Comparison of ENCODE assay signal across 36 cellular contexts in the genomic region with DNA sequence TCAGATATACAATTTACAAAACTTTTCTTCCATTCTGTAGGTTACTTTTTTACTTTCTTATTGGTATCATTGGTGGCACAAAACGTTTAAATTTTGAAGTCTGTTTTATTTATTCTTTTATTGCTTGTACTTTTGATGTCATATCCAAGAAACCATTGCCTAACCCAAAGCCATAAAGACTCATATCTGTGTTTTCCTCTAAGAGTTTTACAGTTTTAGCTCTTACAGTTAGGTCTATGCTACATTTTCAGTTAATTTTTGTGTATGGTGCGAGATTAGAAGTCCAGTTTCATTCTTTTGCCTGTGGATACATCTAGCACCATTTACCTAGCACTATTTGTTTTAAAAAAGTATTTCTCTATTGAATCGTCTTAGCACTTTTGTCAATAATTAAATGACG. TPM values are rescaled to one million over a fixed set of nuclear protein-coding genes. Genes with fewer than 3 reads are reported as not detected.
"Had no signal": no experiment of that assay in that cellular context is flagged by ENCODE, and none has a peak within 500 bp of the region (broad histone marks: within the 10 kb centered on the region; RNA-seq: fewer than 3 reads in every experiment).

No MANE protein-coding gene starts in this region.

- H3K9me3 Mint-ChIP-seq: activated B cell treated with CpG ODN at 0.5 μM for 24 hours; activated CD4-positive, alpha-beta memory T cell treated with anti-CD3 and anti-CD28 coated beads for 36 hours; activated CD8-positive, alpha-beta T cell treated with anti-CD3 and anti-CD28 coated beads for 36 hours; activated naive CD4-positive, alpha-beta T cell treated with anti-CD3 and anti-CD28 coated beads for 36 hours; activated naive CD4-positive, alpha-beta T cell treated with anti-CD3 and anti-CD28 coated beads, Interleukin-2, amount 50 U/mL, for 72 hours; activated naive CD8-positive, alpha-beta T cell treated with anti-CD3 and anti-CD28 coated beads for 36 hours; activated T-cell treated with anti-CD3 and anti-CD28 coated beads, Interleukin-2, amount 50 U/mL, for 4 hours; activated T-cell treated with anti-CD3 and anti-CD28 coated beads, Interleukin-2, amount 50 U/mL, for 72 hours; activated T-helper 1 cell treated with anti-CD3 and anti-CD28 coated beads, Interleukin-12 subunit alpha, Interleukin-12 subunit beta, Interleukin-2, Interleukin-4 antibody, amounts not matched to agents 30 ng/mL and 10 ng/mL and 1 ng/mL, durations not matched to agents 14 hours and 24 hours and 36 hours; activated T-helper 17 cell treated with anti-CD3 and anti-CD28 coated beads, Interleukin-2, amount 50 U/mL, for 72 hours; T-helper 1 cell treated with Interleukin-12 subunit alpha and Interleukin-12 subunit beta and Interleukin-4 antibody, amounts not matched to agents 30 μg/mL and 1 μg/mL, for 36 hours; T-helper 2 cell treated with Interferon-gamma antibody and Interleukin-4, amounts not matched to agents 5 μg/mL and 100 μg/mL, for 36 hours had no signal

- H3K36me3 Mint-ChIP-seq: activated CD4-positive, alpha-beta memory T cell treated with anti-CD3 and anti-CD28 coated beads for 36 hours; activated naive CD4-positive, alpha-beta T cell treated with anti-CD3 and anti-CD28 coated beads, Interleukin-2, amount 50 U/mL, for 72 hours; activated naive CD8-positive, alpha-beta T cell treated with anti-CD3 and anti-CD28 coated beads for 36 hours had no signal

- DNase-seq: activated B cell treated with CpG ODN at 0.5 μM for 24 hours; activated CD4-positive, alpha-beta memory T cell treated with anti-CD3 and anti-CD28 coated beads for 36 hours; activated CD4-positive, alpha-beta T cell treated with anti-CD3 and anti-CD28 coated beads for 4 hours; activated CD4-positive, alpha-beta T cell treated with anti-CD3 and anti-CD28 coated beads, Interleukin-2, amount 10 ng/mL, durations not matched to agents 24 days and 14 days; activated CD4-positive, alpha-beta T cell treated with anti-CD3 and anti-CD28 coated beads, Interleukin-2, amount 50 U/mL, for 1 hour; activated CD4-positive, alpha-beta T cell treated with anti-CD3 and anti-CD28 coated beads, Interleukin-2, amount 50 U/mL, for 4 hours; activated CD4-positive, CD25-positive, alpha-beta regulatory T cell treated with anti-CD3 and anti-CD28 coated beads, Interleukin-2, amount 50 U/mL, for 72 hours; activated CD8-positive, alpha-beta memory T cell treated with anti-CD3 and anti-CD28 coated beads, Interleukin-2, amount 50 U/mL, for 4 hours; activated CD8-positive, alpha-beta T cell treated with anti-CD3 and anti-CD28 coated beads for 36 hours; activated effector memory CD4-positive, alpha-beta T cell treated with anti-CD3 and anti-CD28 coated beads, Interleukin-2, amount 50 U/mL, for 16 hours; activated gamma-delta T cell treated with Interleukin-2 at 50 U/mL for 16 hours; activated naive CD4-positive, alpha-beta T cell; activated naive CD4-positive, alpha-beta T cell treated with anti-CD3 and anti-CD28 coated beads for 36 hours; activated naive CD4-positive, alpha-beta T cell treated with anti-CD3 and anti-CD28 coated beads, Interleukin-2, amount 50 U/mL, for 16 hours; activated naive CD8-positive, alpha-beta T cell treated with anti-CD3 and anti-CD28 coated beads for 36 hours; activated T-cell treated with anti-CD3 and anti-CD28 coated beads for 4 hours; activated T-cell treated with anti-CD3 and anti-CD28 coated beads, Interleukin-2, amount 50 U/mL, for 1 hour; activated T-cell treated with anti-CD3 and anti-CD28 coated beads, Interleukin-2, amount 50 U/mL, for 4 hours; activated T-cell treated with anti-CD3 and anti-CD28 coated beads, Interleukin-2, amount 50 U/mL, for 72 hours; adrenal gland; amniotic stem cell; aorta; body of pancreas; brain microvascular endothelial cell; central memory CD4-positive, alpha-beta T cell; T-helper 1 cell; T-helper 2 cell; T-helper 9 cell had no signal

- FAIRE-seq: astrocyte, TTC549 had no signal

- H3K27ac Mint-ChIP-seq: activated B cell treated with CpG ODN at 0.5 μM for 24 hours; activated CD4-positive, alpha-beta memory T cell treated with anti-CD3 and anti-CD28 coated beads for 36 hours; activated CD4-positive, alpha-beta T cell treated with anti-CD3 and anti-CD28 coated beads, Interleukin-2, amount 10 ng/mL, durations not matched to agents 24 days and 14 days; activated CD8-positive, alpha-beta T cell treated with anti-CD3 and anti-CD28 coated beads for 36 hours; activated naive CD4-positive, alpha-beta T cell treated with anti-CD3 and anti-CD28 coated beads for 36 hours; activated naive CD4-positive, alpha-beta T cell treated with anti-CD3 and anti-CD28 coated beads, Interleukin-2, amount 50 U/mL, for 72 hours; activated naive CD8-positive, alpha-beta T cell treated with anti-CD3 and anti-CD28 coated beads for 36 hours; activated T-cell treated with anti-CD3 and anti-CD28 coated beads, Interleukin-2, amount 50 U/mL, for 72 hours; activated T-helper 1 cell treated with anti-CD3 and anti-CD28 coated beads, Interleukin-12 subunit alpha, Interleukin-12 subunit beta, Interleukin-2, Interleukin-4 antibody, amounts not matched to agents 30 ng/mL and 10 ng/mL and 1 ng/mL, durations not matched to agents 14 hours and 24 hours and 36 hours; activated T-helper 17 cell treated with anti-CD3 and anti-CD28 coated beads, Interleukin-2, amount 50 U/mL, for 72 hours; T-helper 1 cell treated with Interleukin-12 subunit alpha and Interleukin-12 subunit beta and Interleukin-4 antibody, amounts not matched to agents 30 μg/mL and 1 μg/mL, for 36 hours; T-helper 2 cell treated with Interferon-gamma antibody and Interleukin-4, amounts not matched to agents 5 μg/mL and 100 μg/mL, for 36 hours had no signal

- H3K27me3 Mint-ChIP-seq: activated B cell treated with CpG ODN at 0.5 μM for 24 hours; activated naive CD8-positive, alpha-beta T cell treated with anti-CD3 and anti-CD28 coated beads for 36 hours had no signal

- H3K4me3 Mint-ChIP-seq: activated B cell treated with CpG ODN at 0.5 μM for 24 hours; activated CD4-positive, alpha-beta memory T cell treated with anti-CD3 and anti-CD28 coated beads for 36 hours; activated CD4-positive, alpha-beta T cell treated with anti-CD3 and anti-CD28 coated beads, Interleukin-2, amount 10 ng/mL, durations not matched to agents 24 days and 14 days; activated CD8-positive, alpha-beta T cell treated with anti-CD3 and anti-CD28 coated beads for 36 hours; activated naive CD4-positive, alpha-beta T cell treated with anti-CD3 and anti-CD28 coated beads for 36 hours; activated naive CD8-positive, alpha-beta T cell treated with anti-CD3 and anti-CD28 coated beads for 36 hours; activated T-cell treated with anti-CD3 and anti-CD28 coated beads, Interleukin-2, amount 50 U/mL, for 4 hours; activated T-cell treated with anti-CD3 and anti-CD28 coated beads, Interleukin-2, amount 50 U/mL, for 72 hours; activated T-helper 1 cell treated with anti-CD3 and anti-CD28 coated beads, Interleukin-12 subunit alpha, Interleukin-12 subunit beta, Interleukin-2, Interleukin-4 antibody, amounts not matched to agents 30 ng/mL and 10 ng/mL and 1 ng/mL, durations not matched to agents 14 hours and 24 hours and 36 hours; activated T-helper 17 cell treated with anti-CD3 and anti-CD28 coated beads, Interleukin-2, amount 50 U/mL, for 72 hours; T-helper 1 cell treated with Interleukin-12 subunit alpha and Interleukin-12 subunit beta and Interleukin-4 antibody, amounts not matched to agents 30 μg/mL and 1 μg/mL, for 36 hours; T-helper 2 cell treated with Interferon-gamma antibody and Interleukin-4, amounts not matched to agents 5 μg/mL and 100 μg/mL, for 36 hours had no signal

- ATAC-seq: activated CD8-positive, alpha-beta T cell treated with anti-CD3 and anti-CD28 coated beads for 36 hours; activated naive CD4-positive, alpha-beta T cell treated with anti-CD3 and anti-CD28 coated beads, Interleukin-2, amount 50 U/mL, for 72 hours; activated T-cell treated with anti-CD3 and anti-CD28 coated beads, Interleukin-2, amount 50 U/mL, for 4 hours; activated T-cell treated with anti-CD3 and anti-CD28 coated beads, Interleukin-2, amount 50 U/mL, for 72 hours; activated T-helper 17 cell treated with anti-CD3 and anti-CD28 coated beads, Interleukin-2, amount 50 U/mL, for 72 hours; body of pancreas had no signal

- H3K4me1 Mint-ChIP-seq: activated CD4-positive, alpha-beta T cell treated with anti-CD3 and anti-CD28 coated beads, Interleukin-2, amount 10 ng/mL, durations not matched to agents 24 days and 14 days; activated naive CD8-positive, alpha-beta T cell treated with anti-CD3 and anti-CD28 coated beads for 36 hours; activated T-helper 17 cell treated with anti-CD3 and anti-CD28 coated beads, Interleukin-2, amount 50 U/mL, for 72 hours had no signal

RNA-seq across cellular contexts. Expression of a gene that starts 53.7 kb away (rescaled TPM):
- total RNA-seq: activated CD4-positive, alpha-beta memory T cell treated with anti-CD3 and anti-CD28 coated beads for 36 hours; activated CD4-positive, alpha-beta T cell treated with anti-CD3 and anti-CD28 coated beads, Interleukin-2, amount 10 ng/mL, durations not matched to agents 24 days and 14 days; activated CD8-positive, alpha-beta memory T cell treated with anti-CD3 and anti-CD28 coated beads for 36 hours; activated naive CD4-positive, alpha-beta T cell treated with anti-CD3 and anti-CD28 coated beads for 36 hours; activated naive CD4-positive, alpha-beta T cell treated with anti-CD3 and anti-CD28 coated beads, Interleukin-2, amount 50 U/mL, for 72 hours; activated T-helper 1 cell treated with anti-CD3 and anti-CD28 coated beads, Interleukin-12 subunit alpha, Interleukin-12 subunit beta, Interleukin-2, Interleukin-4 antibody, amounts not matched to agents 30 ng/mL and 10 ng/mL and 1 ng/mL, durations not matched to agents 14 hours and 24 hours and 36 hours; activated T-helper 17 cell treated with anti-CD3 and anti-CD28 coated beads, Interleukin-2, amount 50 U/mL, for 72 hours; astrocyte had no signal
